ENCODE assay signal across 9 cellular contexts in genomic region chr7:108504576-108504975, GRCh38. TPM values are rescaled to one million over a fixed set of nuclear protein-coding genes. Genes with fewer than 3 reads are reported as not detected.
DNase-seq lines count a peak whose midpoint lies in the region; ATAC-seq and TF ChIP-seq lines count a peak whose summit lies in the region.
"Not testable (repeated sequence)": the region's sequence is repeated elsewhere in the genome, so short reads cannot be mapped to it uniquely, and the experiment has no call there.
"Had no signal": no experiment of that assay in that cellular context is flagged by ENCODE, and none has a peak within 500 bp of the region (broad histone marks: within the 10 kb centered on the region; RNA-seq: fewer than 3 reads in every experiment).

No MANE protein-coding gene starts in this region.

- H3K27ac Mint-ChIP-seq in activated B cell treated with CpG ODN at 0.5 μM for 24 hours: peak overlapping the region; percentile 100
- not testable (repeated sequence) for H3K27ac Mint-ChIP-seq in activated CD4-positive, alpha-beta memory T cell treated with anti-CD3 and anti-CD28 coated beads for 36 hours; activated naive CD8-positive, alpha-beta T cell treated with anti-CD3 and anti-CD28 coated beads for 36 hours
- H3K27ac Mint-ChIP-seq in naive B cell: peak overlapping the region; percentile 24 to 100 (median 92)

- H3K9ac ChIP-seq in BLaER1 treated with 17β-estradiol and CSF1 and Interleukin-3, amounts not matched to agents 10 nM and 100 nM: peak overlapping the region in 2 of 11 experiments; percentile 9 to 84; a peak in 3 of 22 replicates
- H3K9ac ChIP-seq in OCI-LY1 (ENCODE audit: low read length): 0 out of 2 replicates have a peak overlapping the region, but pooled peaks have one; percentile 60

- H3K27me3 Mint-ChIP-seq in activated B cell treated with CpG ODN at 0.5 μM for 24 hours; activated CD4-positive, alpha-beta memory T cell treated with anti-CD3 and anti-CD28 coated beads for 36 hours; activated naive CD8-positive, alpha-beta T cell treated with anti-CD3 and anti-CD28 coated beads for 36 hours; naive B cell: not testable (repeated sequence)

- POLR2A ChIA-PET in activated B cell treated with CpG ODN at 0.5 μM for 24 hours (lab: Charles Lee): interaction anchor here (1.4 to 4.9 kb wide), 4 partner anchors 20 to 65 kb away, joined by 3 to 94 read pairs (median 48); partner anchors contain the start of genes DNAJB9, PNPLA8 and THAP5
- POLR2A ChIA-PET in activated CD4-positive, alpha-beta memory T cell treated with anti-CD3 and anti-CD28 coated beads for 36 hours (lab: Charles Lee): not testable (repeated sequence)

- peaks cover 18 to 52% (median 34%) of the 10 kb centered on the region in 10 experiments for H3K4me1 ChIP-seq in BLaER1 treated with 17β-estradiol and CSF1 and Interleukin-3, amounts not matched to agents 10 nM and 100 nM
- peaks cover 29% of the 10 kb centered on the region for H3K4me1 ChIP-seq in OCI-LY1 (ENCODE audit: insufficient read depth, low read length, severe bottlenecking)

- H3K27me3 ChIP-seq in BLaER1 treated with 17β-estradiol and CSF1 and Interleukin-3, amounts not matched to agents 10 nM and 100 nM; OCI-LY1 (ENCODE audit: insufficient read depth, low read length): not testable (repeated sequence)

- peaks cover 41 to 55% (median 48%) of the 10 kb centered on the region in 11 experiments for H3K36me3 ChIP-seq in BLaER1 treated with 17β-estradiol and CSF1 and Interleukin-3, amounts not matched to agents 10 nM and 100 nM
- peaks cover 56% of the 10 kb centered on the region for H3K36me3 ChIP-seq in OCI-LY1 (ENCODE audit: insufficient read depth, low read length)

- H3K4me2 ChIP-seq in BLaER1 treated with 17β-estradiol and CSF1 and Interleukin-3, amounts not matched to agents 10 nM and 100 nM: peak overlapping the region in 10 of 11 experiments; percentile 18 to 79 (median 64); a peak in 14 of 22 replicates
- 0 out of 2 replicates have a peak overlapping the region, but pooled peaks have one; percentile 61 for H3K4me2 ChIP-seq in OCI-LY1 (ENCODE audit: low read length)

- H2AFZ ChIP-seq in OCI-LY1 (ENCODE audit: low read length): not testable (repeated sequence)

- not testable (repeated sequence) for H3K4me3 ChIP-seq in BLaER1 treated with 17β-estradiol and CSF1 and Interleukin-3, amounts not matched to agents 10 nM and 100 nM
- H3K4me3 ChIP-seq in OCI-LY1 (ENCODE audit: low read depth, low read length, poor library complexity, severe bottlenecking): peak overlapping the region; percentile 50

- H3F3A ChIP-seq in OCI-LY1 (ENCODE audit: insufficient read depth, low read length): not testable (repeated sequence)

- not testable (repeated sequence) for H3K9me3 Mint-ChIP-seq in activated B cell treated with CpG ODN at 0.5 μM for 24 hours; activated CD4-positive, alpha-beta memory T cell treated with anti-CD3 and anti-CD28 coated beads for 36 hours; activated naive CD8-positive, alpha-beta T cell treated with anti-CD3 and anti-CD28 coated beads for 36 hours; naive B cell

- TF ChIP-seq CTCF in OCI-LY1 (IDR thresholded peaks at IDR 0.05; ENCODE audit: low read length); activated B cell treated with CpG ODN at 0.5 μM for 24 hours (IDR thresholded peaks at IDR 0.05): not testable (repeated sequence)

- not testable (repeated sequence) for H4K20me1 ChIP-seq in BLaER1 treated with 17β-estradiol and CSF1 and Interleukin-3, amounts not matched to agents 10 nM and 100 nM; OCI-LY1 (ENCODE audit: insufficient read depth, low read length)

- H3K36me3 Mint-ChIP-seq in activated B cell treated with CpG ODN at 0.5 μM for 24 hours (ENCODE audit: low read depth) (peaks cover 41% of the 10 kb centered on the region), naive B cell (peaks cover 22 to 26% of the 10 kb centered on the region in 2 donors)
- peaks cover 12% of the 10 kb centered on the region for H3K36me3 Mint-ChIP-seq in activated CD4-positive, alpha-beta memory T cell treated with anti-CD3 and anti-CD28 coated beads for 36 hours
- not testable (repeated sequence) for H3K36me3 Mint-ChIP-seq in activated naive CD8-positive, alpha-beta T cell treated with anti-CD3 and anti-CD28 coated beads for 36 hours

- DNase-seq in activated B cell treated with CpG ODN at 0.5 μM for 24 hours; naive B cell; stimulated activated naive CD8-positive, alpha-beta T cell treated with anti-CD3 and anti-CD28 coated beads, Interleukin-15, Interleukin-2, amounts not matched to agents 100 U/mL and 50 U/mL, for 24 hours: not testable (repeated sequence)
- peak; percentile 25 for DNase-seq in activated CD4-positive, alpha-beta memory T cell treated with anti-CD3 and anti-CD28 coated beads for 36 hours
- DNase-seq in activated naive CD8-positive, alpha-beta T cell treated with anti-CD3 and anti-CD28 coated beads for 36 hours: peak; percentile 8
- DNase-seq in stimulated activated CD8-positive, alpha-beta memory T cell treated with anti-CD3 and anti-CD28 coated beads, Interleukin-15, amount 100 ng/mL, for 48 hours (ENCODE audit: low read depth in 2 of 2): peak; percentile 4 to 5

- intact Hi-C loops in activated B cell treated with CpG ODN at 0.5 μM for 24 hours (cut with micrococcal nuclease): loop anchor here (10.0 kb wide), 1 partner anchor 1330 kb away; no protein-coding TSS in a partner anchor
- intact Hi-C loops in activated CD4-positive, alpha-beta memory T cell treated with anti-CD3 and anti-CD28 coated beads for 36 hours (cut with micrococcal nuclease): not testable (repeated sequence)

- H3K9me2 ChIP-seq in OCI-LY1 (ENCODE audit: low read depth, low read length): not testable (repeated sequence)

- CTCF ChIA-PET in activated B cell treated with CpG ODN at 0.5 μM for 24 hours (lab: Charles Lee); activated CD4-positive, alpha-beta memory T cell treated with anti-CD3 and anti-CD28 coated beads for 36 hours (lab: Charles Lee): not testable (repeated sequence)

- H3K27ac ChIP-seq in BLaER1 treated with 17β-estradiol and CSF1 and Interleukin-3, amounts not matched to agents 10 nM and 100 nM: peak overlapping the region; percentile 68 to 99 (median 91); a peak in 21 of 22 replicates
- peak overlapping the region; percentile 98 for H3K27ac ChIP-seq in OCI-LY1 (ENCODE audit: low read depth, low read length, poor library complexity, severe bottlenecking)

- H3K4me3 Mint-ChIP-seq in activated B cell treated with CpG ODN at 0.5 μM for 24 hours; activated CD4-positive, alpha-beta memory T cell treated with anti-CD3 and anti-CD28 coated beads for 36 hours; activated naive CD8-positive, alpha-beta T cell treated with anti-CD3 and anti-CD28 coated beads for 36 hours: not testable (repeated sequence)
- H3K4me3 Mint-ChIP-seq in naive B cell: peak overlapping the region in 3 of 8 donors; percentile 29 to 42 (median 34)

- H3K79me2 ChIP-seq in OCI-LY1 (ENCODE audit: insufficient read depth, low read length): not testable (repeated sequence)

- H3K4me1 Mint-ChIP-seq in activated B cell treated with CpG ODN at 0.5 μM for 24 hours (peaks cover 46% of the 10 kb centered on the region), naive B cell (peaks cover 24 to 50% (median 25%) of the 10 kb centered on the region in 3 donors)
- H3K4me1 Mint-ChIP-seq in activated CD4-positive, alpha-beta memory T cell treated with anti-CD3 and anti-CD28 coated beads for 36 hours (ENCODE audit: low read depth): peaks cover 11% of the 10 kb centered on the region
- H3K4me1 Mint-ChIP-seq in activated naive CD8-positive, alpha-beta T cell treated with anti-CD3 and anti-CD28 coated beads for 36 hours: peaks cover 12% of the 10 kb centered on the region

- H3K9me3 ChIP-seq in BLaER1 treated with 17β-estradiol and CSF1 and Interleukin-3, amounts not matched to agents 10 nM and 100 nM (replicated peaks in 1 of 11): peaks cover 10 to 49% (median 23%) of the 10 kb centered on the region in 11 experiments; a peak in 21 of 22 replicates
- not testable (repeated sequence) for H3K9me3 ChIP-seq in OCI-LY1 (ENCODE audit: low read length)

- ATAC-seq in activated B cell treated with CpG ODN at 0.5 μM for 24 hours (ENCODE audit: low read depth); naive B cell (ENCODE audit: low read depth in 2 of 2): not testable (repeated sequence)
- ATAC-seq in stimulated activated naive CD8-positive, alpha-beta T cell treated with anti-CD3 and anti-CD28 coated beads, Interleukin-15, Interleukin-2, amounts not matched to agents 100 U/mL and 50 U/mL, for 24 hours: peak; percentile 55

RNA-seq across cellular contexts. Expression of gene PNPLA8, which starts 21.4 kb away (rescaled TPM):
- 20.9 and 25.5 TPM in 2 replicates for total RNA-seq in activated B cell treated with CpG ODN at 0.5 μM for 24 hours
- total RNA-seq in activated CD4-positive, alpha-beta memory T cell treated with anti-CD3 and anti-CD28 coated beads for 36 hours: 10 to 100 TPM; 21.7 to 22.1 TPM
- 10 to 100 TPM; 14.8 to 15.2 TPM for total RNA-seq in activated naive CD8-positive, alpha-beta T cell treated with anti-CD3 and anti-CD28 coated beads for 36 hours
- polyA plus RNA-seq in naive B cell (ENCODE audit: low read depth in 6 of 6): 10 to 100 TPM; 54.6 to 82.7 (median 67.0) TPM

RNA-seq across cellular contexts. Expression of gene NRCAM, which starts 48.3 kb away (rescaled TPM):
- total RNA-seq in activated B cell treated with CpG ODN at 0.5 μM for 24 hours: 1.6 and 2.2 TPM in 2 replicates
- under 1 TPM in 1 of 2 experiments, not detected in 1; 0.14 TPM for total RNA-seq in activated CD4-positive, alpha-beta memory T cell treated with anti-CD3 and anti-CD28 coated beads for 36 hours
- 1 to 10 TPM; 3.9 to 4.6 TPM for total RNA-seq in activated naive CD8-positive, alpha-beta T cell treated with anti-CD3 and anti-CD28 coated beads for 36 hours
- 1 to 10 TPM in 1 of 6 donors, under 1 TPM in 4, not detected in 1; 0.29 to 1.2 (median 0.47) TPM for polyA plus RNA-seq in naive B cell (ENCODE audit: low read depth in 6 of 6)
- total RNA-seq: CD4-positive, CD25-positive, alpha-beta regulatory T cell had no signal
